6 cellular contexts compared by ENCODE assay signal in the genomic region with DNA sequence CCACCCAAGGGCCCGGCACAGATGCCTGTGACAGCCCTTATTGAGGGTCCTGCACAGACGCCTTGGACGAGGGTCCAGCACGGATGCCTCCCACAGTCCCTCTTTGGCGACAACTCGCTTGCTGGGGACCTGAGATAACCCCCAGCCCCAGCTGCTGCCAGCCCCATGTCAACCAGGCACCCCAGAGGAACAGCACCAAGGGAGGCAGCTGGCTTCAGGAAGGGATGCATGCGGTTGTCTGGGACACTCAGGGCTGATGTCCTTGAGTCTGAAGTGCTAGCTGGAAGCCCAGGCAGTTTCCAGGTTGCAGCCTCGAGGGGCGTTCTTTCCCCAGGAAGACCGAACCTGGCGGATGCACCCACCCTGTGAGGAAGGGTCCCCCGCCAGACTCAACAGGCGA.
"Had no signal": no experiment of that assay in that cellular context is flagged by ENCODE, and none has a peak within 500 bp of the region (broad histone marks: within the 10 kb centered on the region; RNA-seq: fewer than 3 reads in every experiment).

No MANE protein-coding gene starts in this region.

- H3K4me3 ChIP-seq: GM23248, GM23338, HAP-1 had no signal

- H3K4me2 ChIP-seq: GM23338 had no signal

- H3K9me3 ChIP-seq: HAP-1 had no signal

- H2AFZ ChIP-seq: GM23248, GM23338 had no signal

- DNase-seq: GOT3, HCEC 1CT, HFFc6 had no signal

- H3K4me1 ChIP-seq: HAP-1 had no signal

- H3K27ac ChIP-seq: GM23248 had no signal
